ENCODE assay signal across 8 cellular contexts in genomic region chr9:113548221-113549041, GRCh38.
DNase-seq lines count a peak whose midpoint lies in the region; ATAC-seq and TF ChIP-seq lines count a peak whose summit lies in the region.

No MANE protein-coding gene starts in this region.

- in situ Hi-C loops in Panc1 (cut with HindIII; ENCODE audit: low pct_unique_long_range_greater_than_20kb, low sequenced_read_pairs): no loop called here

- H3K9me3 ChIP-seq in Panc1 (ENCODE audit: control insufficient read depth, insufficient read depth, low read depth, low read length): no peaks in the 10 kb centered on the region

- H3K4me3 ChIP-seq in Panc1 (ENCODE audit: low read depth in 2 of 2, low read length in 2 of 2) (no peak overlapping the region), cardiac fibroblast (replicated peaks in 1 of 2; ENCODE audit: low read depth in 2 of 2, low read length in 2 of 2) (no peak overlapping the region), lower leg skin (ENCODE audit: low read depth, poor library complexity, severe bottlenecking) (no peak overlapping the region)

- H3K4me1 ChIP-seq in Panc1 (ENCODE audit: control insufficient read depth, insufficient read depth, low read length): no peaks in the 10 kb centered on the region

- peak; percentile 33 for DNase-seq in Daoy (ENCODE audit: low read depth)
- DNase-seq in Panc1 (ENCODE audit: low read depth, low spot score): no peak
- DNase-seq in cardiac fibroblast (ENCODE audit: low read depth in 2 of 2): peak; percentile 41 to 86
- DNase-seq in lower leg skin (ENCODE audit: low spot score in 2 of 2): peak; percentile 61 to 88
- DNase-seq in stimulated activated CD8-positive, alpha-beta memory T cell treated with anti-CD3 and anti-CD28 coated beads, Interleukin-15, amount 100 ng/mL, for 48 hours (ENCODE audit: low read depth in 2 of 2): peak; percentile 19
- DNase-seq in SKM-1 (lab: John Stamatoyannopoulos, UW; ENCODE audit: unreplicated experiment): no peak
- DNase-seq in inferior parietal cortex (ENCODE audit: extremely low spot score): no peak
- DNase-seq in NCI-H2029 treated with DMSO at 0.1 percent for 48 hours (lab: John Stamatoyannopoulos, UW): no peak

- BruUV-seq in Panc1 (replicated peaks; lab: Mats Ljungman, UMichigan): no TSS peak

- TF ChIP-seq POLR2A in lower leg skin (IDR thresholded peaks at IDR 0.05): no peak

- no peaks in the 10 kb centered on the region for H3K27me3 ChIP-seq in Panc1 (ENCODE audit: control insufficient read depth, insufficient read depth, low read length)

- peak; percentile 48; the same call in 1 of the 2 replicates for ATAC-seq in Panc1

- no peaks in the 10 kb centered on the region for H3K36me3 ChIP-seq in Panc1 (ENCODE audit: control insufficient read depth, insufficient read depth, low read length)

- CTCF ChIA-PET in Panc1 (lab: Charles Lee): no interaction called here

- intact Hi-C loops in Panc1 (cut with micrococcal nuclease; ENCODE audit: unreplicated experiment): no loop called here
- intact Hi-C loops in lower leg skin (cut with DNase I; ENCODE audit: low total_unique reads): no loop called here

- 8 to 12% methylated on average over 6 to 11 of the region's 11 CpGs for WGBS in lower leg skin, 2 donors

- TF ChIP-seq CTCF in Panc1 (IDR thresholded peaks at IDR 0.05): no peak
- no peak for TF ChIP-seq CTCF in cardiac fibroblast (IDR thresholded peaks at IDR 0.05; ENCODE audit: low read depth, low read length)
- no peak for TF ChIP-seq CTCF in lower leg skin (IDR thresholded peaks at IDR 0.05)

- POLR2A ChIA-PET in Panc1 (lab: Charles Lee): no interaction called here

- no peak overlapping the region for H3K27ac ChIP-seq in Panc1 (ENCODE audit: low read length)

Comparison
In these comparisons a context has a peak if more than half of its experiments do, and no peak if none do; other contexts are left out.
1. DNase-seq: peak in Daoy (single experiment), cardiac fibroblast (2 of 2), lower leg skin (2 of 2) and stimulated activated CD8-positive, alpha-beta memory T cell treated with anti-CD3 and anti-CD28 coated beads, Interleukin-15, amount 100 ng/mL, for 48 hours (2 of 2); none in Panc1 (single experiment), SKM-1 (single experiment), inferior parietal cortex (single experiment) and NCI-H2029 treated with DMSO at 0.1 percent for 48 hours (single experiment).